Comparison of ENCODE assay signal across 15 cellular contexts in the genomic region with DNA sequence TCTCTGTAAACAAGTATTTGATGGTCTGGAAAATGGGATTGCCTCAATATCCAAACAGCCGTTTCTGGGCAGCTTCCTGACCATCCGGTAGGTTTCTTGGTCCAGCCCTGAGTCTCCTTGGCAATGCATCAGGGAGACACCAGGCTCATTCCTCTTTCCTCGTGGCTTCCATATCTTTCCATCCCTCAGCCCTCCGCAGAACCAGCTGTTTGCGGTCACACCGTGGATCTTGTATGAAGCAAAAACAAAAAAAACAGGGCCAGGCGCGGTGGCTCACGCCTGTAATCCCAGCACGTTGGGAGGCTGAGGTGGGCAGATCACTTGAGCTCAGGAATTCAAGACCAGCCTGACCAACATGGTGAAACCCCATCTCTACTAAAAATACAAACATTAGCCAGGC. TPM values are rescaled to one million over a fixed set of nuclear protein-coding genes. Genes with fewer than 3 reads are reported as not detected.
"Had no signal": no experiment of that assay in that cellular context is flagged by ENCODE, and none has a peak within 500 bp of the region (broad histone marks: within the 10 kb centered on the region; RNA-seq: fewer than 3 reads in every experiment).

No MANE protein-coding gene starts in this region.

RNA-seq across cellular contexts. Expression of a gene that starts 28.1 kb away (rescaled TPM):
- total RNA-seq: fibroblast of lung, gastrocnemius medialis, liver, lung microvascular endothelial cell, mesenteric fat pad, natural killer cell, neural crest cell, pancreas, progenitor cell of endocrine pancreas, right cardiac atrium, smooth muscle cell, temporal lobe, upper lobe of left lung, uterus had no signal
- polyA plus RNA-seq: fibroblast of lung, heart right ventricle, liver, pancreas, right cardiac atrium, smooth muscle cell had no signal
